19 cellular contexts compared by ENCODE assay signal in genomic region chr3:12384451-12385233, GRCh38.
A peak's percentile ranks its signal among the peaks of the same experiment; 100 is the strongest.
DNase-seq lines count a peak whose midpoint lies in the region; ATAC-seq and TF ChIP-seq lines count a peak whose summit lies in the region.
"Had no signal": no experiment of that assay in that cellular context is flagged by ENCODE, and none has a peak within 500 bp of the region (broad histone marks: within the 10 kb centered on the region; RNA-seq: fewer than 3 reads in every experiment).

No MANE protein-coding gene starts in this region.

- peaks cover 32% of the 10 kb centered on the region for H3K27me3 Mint-ChIP-seq in activated CD8-positive, alpha-beta memory T cell treated with anti-CD3 and anti-CD28 coated beads, Interleukin-2, amount 10 ng/mL, durations not matched to agents 7 days and 5 days
- H3K27me3 Mint-ChIP-seq in activated naive CD8-positive, alpha-beta T cell treated with anti-CD3 and anti-CD28 coated beads, Interleukin-2, amount 10 ng/mL, durations not matched to agents 7 days and 5 days = peaks cover 11% of the 10 kb centered on the region

- WGBS in IMR-90 (ENCODE audit: extremely low coverage in 2 of 2, insufficient read length in 1 of 2), 2 experiments = no CpG with 5 or more reads among the region's 1 CpG

- no peak overlapping the region for H3K4me3 Mint-ChIP-seq in activated CD8-positive, alpha-beta memory T cell treated with anti-CD3 and anti-CD28 coated beads, Interleukin-2, amount 10 ng/mL, durations not matched to agents 7 days and 5 days
- H3K4me3 Mint-ChIP-seq in activated naive CD8-positive, alpha-beta T cell treated with anti-CD3 and anti-CD28 coated beads, Interleukin-2, amount 10 ng/mL, durations not matched to agents 7 days and 5 days = no peak overlapping the region
- no peak overlapping the region for H3K4me3 Mint-ChIP-seq in stimulated activated effector memory CD8-positive, alpha-beta T cell treated with anti-CD3 and anti-CD28 coated beads, Interleukin-12 subunit alpha, Interleukin-12 subunit beta, amount 100 ng/mL, for 72 hours

- H4K91ac ChIP-seq in IMR-90 (ENCODE audit: insufficient read depth, low read depth, low read length) = no peak overlapping the region

- H3K14ac ChIP-seq in IMR-90 (replicated peaks; ENCODE audit: low read depth, low read length) = no peak overlapping the region

- dilution Hi-C loops in IMR-90 (cut with HindIII; ENCODE audit: low sequenced_read_pairs, unreplicated experiment) = no loop called here

- H3K4ac ChIP-seq in IMR-90 (ENCODE audit: low read depth, low read length) = no peak overlapping the region

- peaks cover 4% of the 10 kb centered on the region for H3K4me1 Mint-ChIP-seq in activated CD8-positive, alpha-beta memory T cell treated with anti-CD3 and anti-CD28 coated beads, Interleukin-2, amount 10 ng/mL, durations not matched to agents 7 days and 5 days
- peaks cover 13% of the 10 kb centered on the region for H3K4me1 Mint-ChIP-seq in activated naive CD8-positive, alpha-beta T cell treated with anti-CD3 and anti-CD28 coated beads, Interleukin-2, amount 10 ng/mL, durations not matched to agents 7 days and 5 days
- H3K4me1 Mint-ChIP-seq in stimulated activated effector memory CD8-positive, alpha-beta T cell treated with anti-CD3 and anti-CD28 coated beads, Interleukin-12 subunit alpha, Interleukin-12 subunit beta, amount 100 ng/mL, for 72 hours = no peaks in the 10 kb centered on the region

- H4K20me1 ChIP-seq in IMR-90 (ENCODE audit: insufficient read depth, low read length) = no peaks in the 10 kb centered on the region

- DNase-seq in activated CD8-positive, alpha-beta memory T cell treated with anti-CD3 and anti-CD28 coated beads, Interleukin-2, amount 10 ng/mL, durations not matched to agents 7 days and 5 days = no peak
- no peak for DNase-seq in activated CD8-positive, alpha-beta memory T cell treated with anti-CD3 and anti-CD28 coated beads, Interleukin-2, amount 50 U/mL, for 4 hours
- peak; percentile 34 for DNase-seq in IMR-90
- DNase-seq in activated naive CD8-positive, alpha-beta T cell treated with anti-CD3 and anti-CD28 coated beads, Interleukin-2, amount 10 ng/mL, durations not matched to agents 7 days and 5 days = no peak
- no peak for DNase-seq in stimulated activated effector memory CD8-positive, alpha-beta T cell treated with anti-CD3 and anti-CD28 coated beads, Interleukin-12 subunit alpha, Interleukin-12 subunit beta, amount 100 ng/mL, for 72 hours (ENCODE audit: low spot score in 2 of 2)
- no peak for DNase-seq in cardiac septum (ENCODE audit: low spot score)
- no peak for DNase-seq in effector memory CD4-positive, alpha-beta T cell
- DNase-seq: C1 segment of cervical spinal cord; GDM1; GM23248; NCI-H1436; NCI-H2029 treated with DMSO at 0.1 percent for 48 hours; NCI-H2171 treated with DMSO at 0.1 percent for 48 hours; NCI-H446 treated with DMSO at 0.1 percent for 48 hours; NK-92 treated with Interleukin-12 subunit alpha and Interleukin-12 subunit beta, amount 100 ng/mL, for 24 hours; OCI-M1 had no signal

- no peak overlapping the region for H3K4me2 ChIP-seq in IMR-90 (ENCODE audit: low read depth, low read length)

- no peak overlapping the region for H3K27ac ChIP-seq in IMR-90 (ENCODE audit: insufficient read depth, low read length)
- no peak overlapping the region for H3K27ac ChIP-seq in effector memory CD4-positive, alpha-beta T cell (ENCODE audit: insufficient read depth, low read length, poor library complexity, severe bottlenecking)
- H3K27ac ChIP-seq: GM23248 had no signal

- H2AK9ac ChIP-seq in IMR-90 (replicated peaks; ENCODE audit: low read depth, low read length, poor library complexity) = no peak overlapping the region

- TF ChIP-seq RAD21 in IMR-90 (IDR thresholded peaks at IDR 0.05; ENCODE audit: low read length) = no peak

- H3K9me1 ChIP-seq in IMR-90 (ENCODE audit: insufficient read depth, low read length) = no peaks in the 10 kb centered on the region

- no peak overlapping the region for H3K23ac ChIP-seq in IMR-90 (ENCODE audit: low read depth, low read length)

- H2AK5ac ChIP-seq in IMR-90 (ENCODE audit: low read depth, low read length) = no peak overlapping the region

- no peak for TF ChIP-seq CTCF in IMR-90 (conservative IDR thresholded peaks at IDR 0.05; ENCODE audit: low read depth, low read length)

- H3K36me3 Mint-ChIP-seq in activated CD8-positive, alpha-beta memory T cell treated with anti-CD3 and anti-CD28 coated beads, Interleukin-2, amount 10 ng/mL, durations not matched to agents 7 days and 5 days = peaks cover 3% of the 10 kb centered on the region
- peaks cover 4% of the 10 kb centered on the region for H3K36me3 Mint-ChIP-seq in activated naive CD8-positive, alpha-beta T cell treated with anti-CD3 and anti-CD28 coated beads, Interleukin-2, amount 10 ng/mL, durations not matched to agents 7 days and 5 days
- H3K36me3 Mint-ChIP-seq in stimulated activated effector memory CD8-positive, alpha-beta T cell treated with anti-CD3 and anti-CD28 coated beads, Interleukin-12 subunit alpha, Interleukin-12 subunit beta, amount 100 ng/mL, for 72 hours = no peaks in the 10 kb centered on the region

- H3K4me1 ChIP-seq in IMR-90 (ENCODE audit: control insufficient read depth, insufficient read depth, low read length) = no peaks in the 10 kb centered on the region; the same call in 1 of the 2 replicates
- H3K4me1 ChIP-seq in effector memory CD4-positive, alpha-beta T cell (ENCODE audit: control insufficient read depth, insufficient read depth, low read length, poor library complexity, severe bottlenecking) = peaks cover 5% of the 10 kb centered on the region

- H3K18ac ChIP-seq in IMR-90 (ENCODE audit: low read depth, low read length) = no peak overlapping the region

- no peak overlapping the region for H4K8ac ChIP-seq in IMR-90 (ENCODE audit: low read depth in 2 of 2, low read length in 2 of 2)

- H2BK5ac ChIP-seq in IMR-90 (ENCODE audit: low read depth, low read length, poor library complexity, severe bottlenecking) = no peak overlapping the region

- H2AFZ ChIP-seq in IMR-90 (replicated peaks; ENCODE audit: low read length, poor library complexity) = no peak overlapping the region
- H2AFZ ChIP-seq: GM23248 had no signal

- no peak overlapping the region for H3K4me3 ChIP-seq in IMR-90 (ENCODE audit: insufficient read depth, low read depth, low read length)
- H3K4me3 ChIP-seq in effector memory CD4-positive, alpha-beta T cell (ENCODE audit: insufficient read depth, low read depth, low read length, poor library complexity, severe bottlenecking) = no peak overlapping the region
- H3K4me3 ChIP-seq: GM23248, K562 had no signal

- no peak overlapping the region for H2BK15ac ChIP-seq in IMR-90 (ENCODE audit: low read depth, low read length)

- in situ Hi-C loops in IMR-90 (cut with MboI; ENCODE audit: low sequenced_read_pairs) = no loop called here

- H3K56ac ChIP-seq in IMR-90 (ENCODE audit: extremely low read depth, insufficient read depth, low read length) = no peak overlapping the region

- intact Hi-C loops in IMR-90 (cut with micrococcal nuclease) = no loop called here
- intact Hi-C loops in cardiac septum (cut with DNase I) = no loop called here

- H2BK120ac ChIP-seq in IMR-90 (ENCODE audit: low read depth, low read length) = no peak overlapping the region

- BruUV-seq in IMR-90 (replicated peaks; lab: Mats Ljungman, UMichigan) = no TSS peak

- H3K27ac Mint-ChIP-seq in activated CD8-positive, alpha-beta memory T cell treated with anti-CD3 and anti-CD28 coated beads, Interleukin-2, amount 10 ng/mL, durations not matched to agents 7 days and 5 days = no peak overlapping the region
- no peak overlapping the region for H3K27ac Mint-ChIP-seq in activated naive CD8-positive, alpha-beta T cell treated with anti-CD3 and anti-CD28 coated beads, Interleukin-2, amount 10 ng/mL, durations not matched to agents 7 days and 5 days
- no peak overlapping the region for H3K27ac Mint-ChIP-seq in stimulated activated effector memory CD8-positive, alpha-beta T cell treated with anti-CD3 and anti-CD28 coated beads, Interleukin-12 subunit alpha, Interleukin-12 subunit beta, amount 100 ng/mL, for 72 hours

- TF ChIP-seq POLR2A in IMR-90 (IDR thresholded peaks at IDR 0.05; ENCODE audit: low read depth, low read length) = no peak

- peaks cover 2% of the 10 kb centered on the region for H3K9me3 Mint-ChIP-seq in activated CD8-positive, alpha-beta memory T cell treated with anti-CD3 and anti-CD28 coated beads, Interleukin-2, amount 10 ng/mL, durations not matched to agents 7 days and 5 days (ENCODE audit: low read depth)
- H3K9me3 Mint-ChIP-seq in activated naive CD8-positive, alpha-beta T cell treated with anti-CD3 and anti-CD28 coated beads, Interleukin-2, amount 10 ng/mL, durations not matched to agents 7 days and 5 days = peaks cover 4% of the 10 kb centered on the region
- no peaks in the 10 kb centered on the region for H3K9me3 Mint-ChIP-seq in stimulated activated effector memory CD8-positive, alpha-beta T cell treated with anti-CD3 and anti-CD28 coated beads, Interleukin-12 subunit alpha, Interleukin-12 subunit beta, amount 100 ng/mL, for 72 hours

- H4K5ac ChIP-seq in IMR-90 (ENCODE audit: low read depth, low read length) = no peak overlapping the region

- no peak overlapping the region for H3K9ac ChIP-seq in IMR-90 (ENCODE audit: low read depth, low read length)
- H3K9ac ChIP-seq: GM23248 had no signal

- ATAC-seq in activated CD8-positive, alpha-beta memory T cell treated with anti-CD3 and anti-CD28 coated beads, Interleukin-2, amount 10 ng/mL, durations not matched to agents 7 days and 5 days = peak; percentile 27
- ATAC-seq in IMR-90 (ENCODE audit: low read depth) (peak; percentile 67), HG02938 (IDR thresholded peaks at IDR 0.05; ENCODE audit: unreplicated experiment) (no peak)
- peak; percentile 22 for ATAC-seq in activated naive CD8-positive, alpha-beta T cell treated with anti-CD3 and anti-CD28 coated beads, Interleukin-2, amount 10 ng/mL, durations not matched to agents 7 days and 5 days (ENCODE audit: low read depth)
- ATAC-seq in stimulated activated effector memory CD8-positive, alpha-beta T cell treated with anti-CD3 and anti-CD28 coated beads, Interleukin-12 subunit alpha, Interleukin-12 subunit beta, amount 100 ng/mL, for 72 hours = peak; percentile 86
- ATAC-seq: HCT116, K562 had no signal

- H3K27me3 ChIP-seq in IMR-90 (ENCODE audit: control insufficient read depth, insufficient read depth, low read length) = no peaks in the 10 kb centered on the region
- no peaks in the 10 kb centered on the region for H3K27me3 ChIP-seq in effector memory CD4-positive, alpha-beta T cell (replicated peaks; ENCODE audit: control insufficient read depth, insufficient read depth, low read length, poor library complexity, severe bottlenecking)

- H2BK20ac ChIP-seq in IMR-90 (ENCODE audit: low read depth, low read length) = no peak overlapping the region

- H3K79me1 ChIP-seq in IMR-90 (ENCODE audit: low read depth in 1 of 2, low read length in 2 of 2) = no peaks in the 10 kb centered on the region; a peak in 1 of 4 replicates

- 0 out of 2 replicates have a peak, but pooled peaks cover 1% of the 10 kb centered on the region for H3K9me3 ChIP-seq in IMR-90 (ENCODE audit: control insufficient read depth, insufficient read depth, low read length)
- H3K9me3 ChIP-seq in effector memory CD4-positive, alpha-beta T cell (ENCODE audit: control insufficient read depth, low read length) = no peaks in the 10 kb centered on the region

- CTCF ChIA-PET in activated CD8-positive, alpha-beta memory T cell treated with anti-CD3 and anti-CD28 coated beads, Interleukin-2, amount 10 ng/mL, durations not matched to agents 7 days and 5 days (lab: Charles Lee) = interaction anchor here (0.6 kb wide), 1 partner anchor 25 kb away, joined by 4 read pairs; no protein-coding TSS in a partner anchor
- CTCF ChIA-PET in IMR-90 (lab: Yijun Ruan, JAX) = interaction anchor here (0.7 to 1.1 kb wide), 2 partner anchors 8 to 12 kb away, joined by 4 read pairs; no protein-coding TSS in a partner anchor

- peaks cover 10% of the 10 kb centered on the region for H3K36me3 ChIP-seq in IMR-90 (ENCODE audit: control insufficient read depth, insufficient read depth, low read length)
- H3K36me3 ChIP-seq in effector memory CD4-positive, alpha-beta T cell (ENCODE audit: control insufficient read depth, insufficient read depth, low read length) = no peaks in the 10 kb centered on the region

- POLR2A ChIA-PET in IMR-90 (lab: Charles Lee; ENCODE audit: unreplicated experiment) = no interaction called here
- POLR2A ChIA-PET in activated naive CD8-positive, alpha-beta T cell treated with anti-CD3 and anti-CD28 coated beads, Interleukin-2, amount 10 ng/mL, durations not matched to agents 7 days and 5 days (lab: Charles Lee) = no interaction called here
